In genomic region chr1:27513521-27513920, GRCh38 we compare ENCODE assay signal across 1 cellular context.
TF ChIP-seq lines count a peak whose summit lies in the region.

No MANE protein-coding gene starts in this region.

TF ChIP-seq in K562, 482 proteins besides CTCF, POLR2A, EP300 and RAD21 (continued from another document):
- TF ChIP-seq ZNF395 (CRISPR knock-in tag; IDR thresholded peaks at IDR 0.05) (peak; percentile 52; the same call in 1 of the 2 replicates), ZBTB33 (CRISPR knock-in tag; IDR thresholded peaks at IDR 0.05) (peak; percentile 75; the same call in 1 of the 2 replicates), ZBTB49 (CRISPR knock-in tag; IDR thresholded peaks at IDR 0.05; ENCODE audit: borderline replicate concordance) (no peak), EWSR1 (IDR thresholded peaks at IDR 0.05; ENCODE audit: borderline replicate concordance, low read depth, partially characterized antibody) (no peak), ZNF347 (CRISPR knock-in tag; IDR thresholded peaks at IDR 0.05; ENCODE audit: low read depth) (no peak), ZBTB7A (IDR thresholded peaks at IDR 0.05; ENCODE audit: borderline replicate concordance, control insufficient read depth, low read depth, low read length) (0 out of 2 replicates have a peak, but pooled peaks have one; percentile 16), PRDM10 (IDR thresholded peaks at IDR 0.05; ENCODE audit: partially characterized antibody) (peak; percentile 83), ZNF740 (CRISPR knock-in tag; IDR thresholded peaks at IDR 0.05) (peak; percentile 41; the same call in 1 of the 2 replicates), ZNF740 (tag; IDR thresholded peaks at IDR 0.05) (no peak), E2F6 (IDR thresholded peaks at IDR 0.05; ENCODE audit: borderline replicate concordance in 1 of 2, extremely low read depth in 1 of 2, insufficient read depth in 1 of 2, insufficient read length in 1 of 2, low read depth in 1 of 2, low read length in 1 of 2, poor library complexity in 1 of 2, severe bottlenecking in 1 of 2) (no peak), ZNF592 (IDR thresholded peaks at IDR 0.05) (0 out of 2 replicates have a peak, but pooled peaks have one; percentile 46), GABPA (tag; conservative IDR thresholded peaks at IDR 0.05; ENCODE audit: low read depth) (peak; percentile 27; the same call in 1 of the 2 replicates), ZFX (CRISPR knock-in tag; IDR thresholded peaks at IDR 0.05) (peak; percentile 53), BRCA1 (IDR thresholded peaks at IDR 0.05) (no peak), BRCA1 (CRISPR knock-in tag; IDR thresholded peaks at IDR 0.05) (no peak), ZNF589 (CRISPR knock-in tag; IDR thresholded peaks at IDR 0.05; ENCODE audit: low read depth) (no peak), STAT6 (CRISPR knock-in tag; IDR thresholded peaks at IDR 0.05) (0 out of 2 replicates have a peak, but pooled peaks have one; percentile 52), CREB1 (IDR thresholded peaks at IDR 0.05) (no peak), CREB1 (CRISPR knock-in tag; IDR thresholded peaks at IDR 0.05) (no peak), ZNF436 (CRISPR knock-in tag; IDR thresholded peaks at IDR 0.05) (no peak), CBX1 (IDR thresholded peaks at IDR 0.05; ENCODE audit: low read depth) (0 out of 2 replicates have a peak, but pooled peaks have one; percentile 22), PHF20 (IDR thresholded peaks at IDR 0.05; ENCODE audit: partially characterized antibody) (peak; percentile 31), NR2C2 (CRISPR knock-in tag; IDR thresholded peaks at IDR 0.05) (no peak), NR2C2 (tag; IDR thresholded peaks at IDR 0.05) (peak; percentile 34; the same call in 1 of the 2 replicates)
